17 cellular contexts compared by ENCODE assay signal in genomic region chr7:128357366-128357662, GRCh38. TPM values are rescaled to one million over a fixed set of nuclear protein-coding genes. Genes with fewer than 3 reads are reported as not detected.
DNase-seq lines count a peak whose midpoint lies in the region; TF ChIP-seq lines count a peak whose summit lies in the region.
"Had no signal": no experiment of that assay in that cellular context is flagged by ENCODE, and none has a peak within 500 bp of the region (broad histone marks: within the 10 kb centered on the region; RNA-seq: fewer than 3 reads in every experiment).

No MANE protein-coding gene starts in this region.

- no peak overlapping the region for H3K4me3 Mint-ChIP-seq in nephron progenitor cell
- H3K4me3 Mint-ChIP-seq: CD14-positive monocyte, HFFc6 had no signal

- H3K27ac ChIP-seq in HL-60 (replicated peaks) (peak overlapping the region; percentile 24; the same call in 1 of the 2 replicates), VCaP (peak overlapping the region; percentile 31), substantia nigra (ENCODE audit: low read depth, low read length, poor library complexity, severe bottlenecking) (no peak overlapping the region), tibial artery (no peak overlapping the region)
- H3K27ac ChIP-seq: KMS-11 had no signal

- H3K9me3 Mint-ChIP-seq in nephron progenitor cell, result no peaks in the 10 kb centered on the region
- H3K9me3 Mint-ChIP-seq: HFFc6 had no signal

- no peak overlapping the region for H3K4me3 ChIP-seq in BE2C (ENCODE audit: low read depth, low read length)
- H3K4me3 ChIP-seq in HL-60 (replicated peaks; ENCODE audit: insufficient read depth, low read length), result no peak overlapping the region
- no peak overlapping the region for H3K4me3 ChIP-seq in tibial artery

- intact Hi-C loops in tibial artery (cut with DNase I; ENCODE audit: low total_unique reads), result no loop called here

- peak overlapping the region; percentile 86 for H3K27ac Mint-ChIP-seq in nephron progenitor cell
- H3K27ac Mint-ChIP-seq: HFFc6 had no signal

- no peaks in the 10 kb centered on the region for H3K27me3 ChIP-seq in BE2C
- H3K27me3 ChIP-seq in HL-60 (ENCODE audit: insufficient read depth, poor library complexity, severe bottlenecking), result no peaks in the 10 kb centered on the region
- peaks cover 0 to 63% of the 10 kb centered on the region in 2 donors for H3K27me3 ChIP-seq in tibial artery

- H3K36me3 Mint-ChIP-seq in nephron progenitor cell (ENCODE audit: low read depth), result no peaks in the 10 kb centered on the region

- H3K9me3 ChIP-seq in BE2C, result no peaks in the 10 kb centered on the region
- no peaks in the 10 kb centered on the region for H3K9me3 ChIP-seq in tibial artery

- H3K36me3 ChIP-seq in BE2C (peaks cover 53% of the 10 kb centered on the region), tibial artery (no peaks in the 10 kb centered on the region)

- DNase-seq in BE2C (peak; percentile 95), HL-60 (ENCODE audit: low read depth in 1 of 2, low spot score in 1 of 2) (no peak), nephron progenitor cell (no peak), substantia nigra (lab: John Stamatoyannopoulos, UW) (no peak), NOMO-1 treated with DMSO at 0.1 percent for 48 hours (lab: John Stamatoyannopoulos, UW; ENCODE audit: unreplicated experiment) (no peak), SIG-M5 (lab: John Stamatoyannopoulos, UW) (no peak), tibial artery (no peak)
- DNase-seq: NCI-H1105, NCI-H1694, NCI-H2227 treated with DMSO at 0.1 percent for 48 hours, NCI-H524, RPMI8226 had no signal

- H3K27me3 Mint-ChIP-seq in nephron progenitor cell (ENCODE audit: low read depth, poor library complexity), result peaks cover 33% of the 10 kb centered on the region

- TF ChIP-seq CTCF in BE2C (IDR thresholded peaks at IDR 0.05; ENCODE audit: low read depth, low read length) (no peak), HL-60 (IDR thresholded peaks at IDR 0.05; ENCODE audit: insufficient read depth, low read length) (no peak), VCaP (conservative IDR thresholded peaks at IDR 0.05) (no peak), nephron progenitor cell (IDR thresholded peaks at IDR 0.05) (no peak), tibial artery (IDR thresholded peaks at IDR 0.05) (no peak)

- H3K4me1 Mint-ChIP-seq in nephron progenitor cell, result peaks cover 62% of the 10 kb centered on the region

- H3K4me1 ChIP-seq in BE2C, result peaks cover 58% of the 10 kb centered on the region
- peaks cover 0 to 27% (median 22%) of the 10 kb centered on the region in 4 donors for H3K4me1 ChIP-seq in tibial artery

RNA-seq across cellular contexts. Expression of gene PRRT4, which starts 4.2 kb away (rescaled TPM):
- polyA plus RNA-seq in BE2C (2012; ENCODE audit: insufficient read depth, insufficient read length, low read depth), result 252 TPM
- polyA plus RNA-seq: CD14-positive monocyte, HepG2 had no signal

RNA-seq across cellular contexts. Expression of gene RBM28, which starts 13.6 kb away (rescaled TPM):
- 43.9 TPM for polyA plus RNA-seq in BE2C (2012; ENCODE audit: insufficient read depth, insufficient read length, low read depth)

RNA-seq across cellular contexts. Expression of gene IMPDH1, which starts 52.5 kb away (rescaled TPM):
- polyA plus RNA-seq in BE2C (2012; ENCODE audit: insufficient read depth, insufficient read length, low read depth), result 265 TPM

Comparison
In these comparisons a context has a peak if more than half of its experiments do, and no peak if none do; other contexts are left out.
1. H3K27ac ChIP-seq: peak in HL-60 (single experiment) and VCaP (single experiment); none in substantia nigra (single experiment) and tibial artery (0 of 2).